17 cellular contexts compared by ENCODE assay signal in the genomic region with DNA sequence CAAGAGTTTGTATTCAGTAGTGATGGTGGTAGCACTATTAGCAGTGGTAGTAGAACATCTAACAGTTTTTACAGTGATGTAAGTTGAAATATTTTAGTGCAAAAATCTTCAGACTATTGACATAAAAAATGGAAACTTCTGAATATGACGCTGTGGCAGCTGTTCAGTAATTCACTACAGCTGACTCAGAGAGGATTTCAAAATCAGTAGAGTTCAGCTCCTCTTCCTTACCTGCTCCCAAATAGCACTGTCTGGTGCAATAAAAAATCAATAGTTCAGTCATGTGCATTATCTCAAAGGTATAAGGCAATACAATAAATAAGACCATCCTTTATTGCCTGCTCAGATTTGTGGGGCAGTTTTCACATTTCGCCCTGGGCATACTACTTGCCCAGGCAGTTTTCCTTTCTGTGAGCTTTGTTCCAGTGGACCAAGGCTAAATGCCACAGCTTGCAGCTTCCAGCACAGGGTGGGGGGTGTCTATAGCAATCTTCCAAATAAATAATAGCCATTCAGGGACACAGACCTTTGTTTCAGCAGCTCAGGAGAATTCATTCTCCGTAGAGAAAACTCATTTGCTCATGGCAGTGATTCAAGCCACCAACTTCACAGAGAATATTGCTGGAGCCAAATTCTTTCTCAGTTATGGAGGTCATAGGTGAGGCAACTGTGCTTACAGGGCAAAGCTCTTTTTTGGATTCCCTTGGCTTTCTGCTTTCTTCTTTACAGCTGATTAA. TPM values are rescaled to one million over a fixed set of nuclear protein-coding genes. Genes with fewer than 3 reads are reported as not detected.
A peak's percentile ranks its signal among the peaks of the same experiment; 100 is the strongest.
DNase-seq lines count a peak whose midpoint lies in the region; ATAC-seq and TF ChIP-seq lines count a peak whose summit lies in the region.
"Had no signal": no experiment of that assay in that cellular context is flagged by ENCODE, and none has a peak within 500 bp of the region (broad histone marks: within the 10 kb centered on the region; RNA-seq: fewer than 3 reads in every experiment).

No MANE protein-coding gene starts in this region.

- no peak overlapping the region for H3K9ac ChIP-seq in skeletal muscle satellite cell (ENCODE audit: low read depth, low read length)
- H3K9ac ChIP-seq: parathyroid adenoma had no signal

- H3K9me3 ChIP-seq in breast epithelium (no peaks in the 10 kb centered on the region), skeletal muscle satellite cell (replicated peaks; ENCODE audit: low read length) (no peaks in the 10 kb centered on the region)
- H3K9me3 ChIP-seq: BE2C, Caco-2, gastroesophageal sphincter, upper lobe of left lung had no signal

- DNase-seq in HS-5 (ENCODE audit: low read depth) (peak; percentile 26), breast epithelium (ENCODE audit: low spot score in 2 of 2) (no peak), iris pigment epithelial cell (ENCODE audit: low read depth) (peak; percentile 53), GOT3 (lab: John Stamatoyannopoulos, UW) (no peak), C1 segment of cervical spinal cord (lab: John Stamatoyannopoulos, UW) (no peak)
- DNase-seq: activated CD4-positive, alpha-beta T cell treated with anti-CD3 and anti-CD28 coated beads for 36 hours; BE2C; Caco-2; DND-41; naive B cell; NCI-H1417 treated with DMSO at 0.1 percent for 48 hours; upper lobe of left lung had no signal

- no peak for ATAC-seq in HG03354 (IDR thresholded peaks at IDR 0.05; ENCODE audit: poor library complexity, severe bottlenecking, unreplicated experiment)
- ATAC-seq: activated CD4-positive, alpha-beta T cell treated with anti-CD3 and anti-CD28 coated beads for 36 hours; gastroesophageal sphincter had no signal

- peaks cover 5 to 7% of the 10 kb centered on the region in 2 donors for H3K4me1 ChIP-seq in breast epithelium
- H3K4me1 ChIP-seq in skeletal muscle satellite cell (ENCODE audit: control insufficient read depth, insufficient read depth, low read length), result peaks cover 12% of the 10 kb centered on the region
- H3K4me1 ChIP-seq: BE2C, Caco-2, parathyroid adenoma, upper lobe of left lung had no signal

- H3K27me3 ChIP-seq in breast epithelium (no peaks in the 10 kb centered on the region), skeletal muscle satellite cell (ENCODE audit: control insufficient read depth, insufficient read depth, low read length) (peaks cover 3% of the 10 kb centered on the region)
- H3K27me3 ChIP-seq: BE2C, gastroesophageal sphincter, upper lobe of left lung had no signal

- H3K36me3 ChIP-seq in breast epithelium (no peaks in the 10 kb centered on the region), skeletal muscle satellite cell (ENCODE audit: insufficient read depth, low read length) (no peaks in the 10 kb centered on the region)
- H3K36me3 ChIP-seq: BE2C, gastroesophageal sphincter, upper lobe of left lung had no signal

- peak overlapping the region; percentile 19 for H3K4me2 ChIP-seq in skeletal muscle satellite cell (ENCODE audit: low read length)

- H3K27ac ChIP-seq in breast epithelium, result peak overlapping the region; percentile 9 to 43
- H3K27ac ChIP-seq: gastroesophageal sphincter, parathyroid adenoma, skin epidermis, upper lobe of left lung had no signal

- TF ChIP-seq CTCF in breast epithelium (IDR thresholded peaks at IDR 0.05), result no peak

- no peak overlapping the region for H3K4me3 ChIP-seq in breast epithelium
- no peak overlapping the region for H3K4me3 ChIP-seq in skeletal muscle satellite cell (ENCODE audit: low read length)
- H3K4me3 ChIP-seq: gastroesophageal sphincter, skin epidermis, upper lobe of left lung had no signal

- TF ChIP-seq POLR2A in breast epithelium (IDR thresholded peaks at IDR 0.05), result no peak

- intact Hi-C loops in breast epithelium (cut with DNase I; ENCODE audit: low total_unique reads), result loop anchor here (5.0 kb wide), 1 partner anchor 1027 kb away; a partner anchor contains a TSS

RNA-seq across cellular contexts. Expression of a gene that starts 33.9 kb away (rescaled TPM):
- total RNA-seq in breast epithelium, result 10 to 100 TPM; 31.4 to 56.5 (median 45.2) TPM
- 38.7 and 41.8 TPM in 2 replicates for total RNA-seq in skeletal muscle satellite cell (2012; rRNA removed)

Comparison
In these comparisons a context has a peak if more than half of its experiments do, and no peak if none do; other contexts are left out.
1. DNase-seq: peak in HS-5 (single experiment) and iris pigment epithelial cell (single experiment); none in breast epithelium (0 of 2), GOT3 (single experiment) and C1 segment of cervical spinal cord (0 of 14).